8 cellular contexts compared by ENCODE assay signal in the genomic region with DNA sequence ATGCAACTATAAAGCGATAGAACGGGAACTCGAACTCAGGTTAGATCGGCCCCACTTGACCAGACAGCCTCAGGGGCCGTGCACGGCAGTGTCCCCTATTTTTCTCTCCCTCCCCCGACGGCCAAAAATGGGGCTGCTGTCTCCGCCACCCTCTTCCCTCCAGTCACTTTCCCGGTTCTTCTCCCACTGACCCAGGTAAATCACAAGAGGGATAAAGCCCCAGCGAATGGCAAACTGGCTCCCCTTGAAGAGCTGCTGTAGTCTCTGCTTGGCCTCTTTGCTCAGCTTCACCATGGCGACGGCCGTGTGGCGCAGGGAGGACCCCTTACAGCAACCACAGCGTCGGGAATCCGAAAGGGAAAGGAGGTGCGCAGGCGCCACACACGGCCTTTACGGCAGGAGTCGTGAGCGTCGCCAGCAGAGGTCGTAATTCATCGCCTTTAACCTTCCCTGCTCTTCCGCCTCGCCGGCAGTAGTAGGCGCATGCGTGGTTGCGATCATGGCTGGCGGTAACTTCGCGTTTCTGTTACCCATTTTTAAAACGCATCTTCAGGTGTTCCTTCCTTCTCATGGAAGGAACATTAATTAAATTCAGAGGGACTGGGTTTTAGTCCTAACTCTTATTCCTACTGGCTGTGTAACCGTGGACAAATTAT. TPM values are rescaled to one million over a fixed set of nuclear protein-coding genes. Genes with fewer than 3 reads are reported as not detected.
DNase-seq lines count a peak whose midpoint lies in the region; ATAC-seq, FAIRE-seq and TF ChIP-seq lines count a peak whose summit lies in the region.

A gene (minus strand): TSS at position 364 of the 656 bp plus-strand sequence. CDS start 70 bp downstream, at position 294.

- H3K9me2 ChIP-seq in Loucy (replicated peaks; ENCODE audit: low read depth, low read length): no peaks in the 10 kb centered on the region

- H2AFZ ChIP-seq in Loucy (ENCODE audit: low read length): peak within 1 kb of the TSS; percentile 91

- DNase-seq in ELR (ENCODE audit: low read depth) (peak; percentile 99), H54 (ENCODE audit: insufficient read length, low spot score) (peak; percentile 97), fibroblast of peridontal ligament (ENCODE audit: extremely low read depth) (peak; percentile 97), natural killer cell (peak; percentile 80)
- DNase-seq in activated T-helper 9 cell treated with anti-CD3 and anti-CD28 coated beads, Interleukin-2, amount 50 U/mL, for 16 hours (ENCODE audit: low read depth): peak; percentile 83
- peak; percentile 88 for DNase-seq in stimulated activated naive CD4-positive, alpha-beta T cell treated with Interleukin-2 at 50 U/mL for 16 hours (lab: John Stamatoyannopoulos, UW)

- H3K27me3 ChIP-seq in Loucy (ENCODE audit: insufficient read depth, low read length, poor library complexity, severe bottlenecking): no peaks in the 10 kb centered on the region

- H3K36me3 ChIP-seq in Loucy (ENCODE audit: insufficient read depth, low read length): no peaks in the 10 kb centered on the region

- H3K9ac ChIP-seq in Loucy (ENCODE audit: low read depth, low read length, poor library complexity, severe bottlenecking): peak within 1 kb of the TSS; percentile 84

- H3K36me3 Mint-ChIP-seq in natural killer cell: no peaks in the 10 kb centered on the region

- H3F3A ChIP-seq in Loucy (ENCODE audit: low read depth): no peaks in the 10 kb centered on the region

- TF ChIP-seq CTCF in Loucy (conservative IDR thresholded peaks at IDR 0.05; ENCODE audit: low read length) (no peak; the same call in 1 of the 2 replicates), natural killer cell (IDR thresholded peaks at IDR 0.05) (no peak)

- H3K4me1 ChIP-seq in Loucy (ENCODE audit: insufficient read depth, low read length, poor library complexity, severe bottlenecking): peaks cover 29% of the 10 kb centered on the region

- peak within 1 kb of the TSS; percentile 91 for H3K4me2 ChIP-seq in Loucy (ENCODE audit: low read depth, low read length, poor library complexity, severe bottlenecking)

- peak within 1 kb of the TSS; percentile 99 for H3K4me3 Mint-ChIP-seq in natural killer cell

- TF ChIP-seq POLR2A in H54 (IDR thresholded peaks at IDR 0.05; ENCODE audit: low read depth, low read length): peak; percentile 96
- TF ChIP-seq POLR2A in Raji (IDR thresholded peaks at IDR 0.05; ENCODE audit: insufficient read depth, low read depth, low read length): peak; percentile 93

- H3K27me3 Mint-ChIP-seq in natural killer cell (ENCODE audit: low read depth in 2 of 2): peaks cover 7 to 22% of the 10 kb centered on the region in 2 donors

- intact Hi-C loops in natural killer cell (cut with micrococcal nuclease): loop anchor here (1.0 kb wide), 2 partner anchors 31 to 192 kb away; a partner anchor contains a TSS

- peak; percentile 97 to 99 (median 99) for ATAC-seq in natural killer cell

- no peaks in the 10 kb centered on the region for H3K9me3 Mint-ChIP-seq in natural killer cell

- H3K27ac Mint-ChIP-seq in natural killer cell: peak within 1 kb of the TSS; percentile 97 to 98

- peak within 1 kb of the TSS; percentile 85 for H3K4me3 ChIP-seq in Loucy (ENCODE audit: low read length, poor library complexity, severe bottlenecking)

- H4K20me1 ChIP-seq in Loucy (ENCODE audit: insufficient read depth, low read length, poor library complexity, severe bottlenecking): peaks cover 3% of the 10 kb centered on the region

- H3K79me2 ChIP-seq in Loucy (ENCODE audit: insufficient read depth, low read length): peaks cover 38% of the 10 kb centered on the region

- no peaks in the 10 kb centered on the region for H3K9me3 ChIP-seq in Loucy (ENCODE audit: insufficient read depth, low read depth, low read length)

- FAIRE-seq in H54 (lab: Jason Lieb, UNC): peak; percentile 92

- H3K4me1 Mint-ChIP-seq in natural killer cell: peaks cover 34 to 40% of the 10 kb centered on the region in 2 donors

RNA-seq across cellular contexts. Expression of the gene that starts here (rescaled TPM):
- 100 to 1,000 TPM; 194 to 286 (median 269) TPM for total RNA-seq in natural killer cell

Comparison
In these comparisons a context has a peak if more than half of its experiments do, and no peak if none do; other contexts are left out.
1. Peak in every context shown above with its lines: DNase-seq, ATAC-seq and H3K4me3 ChIP-seq.